ENCODE assay signal across 12 cellular contexts in genomic region chr5:132205385-132206125, GRCh38. TPM values are rescaled to one million over a fixed set of nuclear protein-coding genes. Genes with fewer than 3 reads are reported as not detected.
DNase-seq lines count a peak whose midpoint lies in the region; ATAC-seq and TF ChIP-seq lines count a peak whose summit lies in the region.
"Had no signal": no experiment of that assay in that cellular context is flagged by ENCODE, and none has a peak within 500 bp of the region (broad histone marks: within the 10 kb centered on the region; RNA-seq: fewer than 3 reads in every experiment).

No MANE protein-coding gene starts in this region.

- no peaks in the 10 kb centered on the region for H3K9me3 Mint-ChIP-seq in nephron progenitor cell
- H3K9me3 Mint-ChIP-seq: activated naive CD4-positive, alpha-beta T cell treated with anti-CD3 and anti-CD28 coated beads, Interleukin-2, amount 50 U/mL, for 24 hours had no signal

- peaks cover 10% of the 10 kb centered on the region for H3K4me1 Mint-ChIP-seq in nephron progenitor cell
- H3K4me1 Mint-ChIP-seq: activated naive CD4-positive, alpha-beta T cell treated with anti-CD3 and anti-CD28 coated beads, Interleukin-2, amount 50 U/mL, for 24 hours had no signal

- H3K27me3 ChIP-seq in psoas muscle (ENCODE audit: insufficient read depth in 3 of 3, low read length in 2 of 3), result no peaks in the 10 kb centered on the region

- 34 to 55% (median 46%) methylated on average over 5 of the region's 5 CpGs for WGBS in psoas muscle, 3 donors

- H3K4me3 ChIP-seq in psoas muscle, result no peak overlapping the region

- H3K4me3 Mint-ChIP-seq in nephron progenitor cell, result no peak overlapping the region
- H3K4me3 Mint-ChIP-seq: activated naive CD4-positive, alpha-beta T cell treated with anti-CD3 and anti-CD28 coated beads, Interleukin-2, amount 50 U/mL, for 24 hours had no signal

- no peak overlapping the region for H3K27ac ChIP-seq in psoas muscle

- peaks cover 36% of the 10 kb centered on the region for H3K36me3 Mint-ChIP-seq in nephron progenitor cell (ENCODE audit: low read depth)
- H3K36me3 Mint-ChIP-seq: activated naive CD4-positive, alpha-beta T cell treated with anti-CD3 and anti-CD28 coated beads, Interleukin-2, amount 50 U/mL, for 24 hours had no signal

- no peaks in the 10 kb centered on the region for H3K9me3 ChIP-seq in psoas muscle

- peak; percentile 68 for ATAC-seq in GM19463 (IDR thresholded peaks at IDR 0.05; ENCODE audit: unreplicated experiment)
- ATAC-seq in psoas muscle, result peak; percentile 75 to 85 (median 82)
- ATAC-seq in HG03571 (IDR thresholded peaks at IDR 0.05; ENCODE audit: unreplicated experiment), result no peak
- ATAC-seq in HG03439 (IDR thresholded peaks at IDR 0.05; ENCODE audit: unreplicated experiment), result no peak

- peaks cover 0 to 69% of the 10 kb centered on the region in 2 donors for H3K36me3 ChIP-seq in psoas muscle (ENCODE audit: insufficient read depth in 1 of 2, low read depth in 1 of 2)

- H3K27me3 Mint-ChIP-seq in nephron progenitor cell (ENCODE audit: low read depth, poor library complexity), result peaks cover 10% of the 10 kb centered on the region
- H3K27me3 Mint-ChIP-seq: activated naive CD4-positive, alpha-beta T cell treated with anti-CD3 and anti-CD28 coated beads, Interleukin-2, amount 50 U/mL, for 24 hours had no signal

- TF ChIP-seq CTCF in psoas muscle (IDR thresholded peaks at IDR 0.05) (no peak), nephron progenitor cell (IDR thresholded peaks at IDR 0.05) (no peak)

- DNase-seq in NCI-H1092 treated with DMSO at 0.1 percent for 48 hours (lab: John Stamatoyannopoulos, UW), result peak; percentile 24
- DNase-seq in dermis blood vessel endothelial cell, result peak; percentile 6
- DNase-seq in psoas muscle, result peak in 1 of 2 donors; percentile 61
- DNase-seq in NCI-H510A (lab: John Stamatoyannopoulos, UW), result no peak
- DNase-seq in nephron progenitor cell, result no peak
- DNase-seq: activated CD4-positive, alpha-beta T cell treated with anti-CD3 and anti-CD28 coated beads for 1 hour; NCI-H1417; SHP77 treated with DMSO at 0.1 percent for 48 hours had no signal

- no peak overlapping the region for H3K27ac Mint-ChIP-seq in nephron progenitor cell
- H3K27ac Mint-ChIP-seq: activated naive CD4-positive, alpha-beta T cell treated with anti-CD3 and anti-CD28 coated beads, Interleukin-2, amount 50 U/mL, for 24 hours had no signal

- H3K4me1 ChIP-seq in psoas muscle, result peaks cover 19% of the 10 kb centered on the region

- intact Hi-C loops in psoas muscle (cut with DNase I), result no loop called here

RNA-seq across cellular contexts. Expression of gene P4HA2, which starts 22.1 kb away (rescaled TPM):
- 55.7 and 62.8 TPM in 2 replicates for total RNA-seq in dermis blood vessel endothelial cell
- total RNA-seq in psoas muscle, result 10 to 100 TPM; 12.5 to 21.6 (median 16.6) TPM
- 10 to 100 TPM; 10.2 to 13.7 (median 13.0) TPM for polyA plus RNA-seq in psoas muscle

RNA-seq across cellular contexts. Expression of gene PDLIM4, which starts 51.9 kb away (rescaled TPM):
- total RNA-seq in dermis blood vessel endothelial cell (31.0 and 51.6 TPM in 2 replicates), psoas muscle (1 to 10 TPM; 3.2 to 6.6 (median 5.6) TPM)
- polyA plus RNA-seq in psoas muscle, result 1 to 10 TPM; 1.8 to 6.4 (median 3.0) TPM

Comparison
In these comparisons a context has a peak if more than half of its experiments do, and no peak if none do; other contexts are left out.
1. ATAC-seq: peak in GM19463 (single experiment) and psoas muscle (4 of 4); none in HG03571 (single experiment) and HG03439 (single experiment).
2. DNase-seq: peak in NCI-H1092 treated with DMSO at 0.1 percent for 48 hours (single experiment) and dermis blood vessel endothelial cell (single experiment); none in NCI-H510A (single experiment) and nephron progenitor cell (single experiment).